In genomic region chr7:140624903-140625558, GRCh38 we compare ENCODE assay signal across 4 cellular contexts. TPM values are rescaled to one million over a fixed set of nuclear protein-coding genes. Genes with fewer than 3 reads are reported as not detected.
"Had no signal": no experiment of that assay in that cellular context is flagged by ENCODE, and none has a peak within 500 bp of the region (broad histone marks: within the 10 kb centered on the region; RNA-seq: fewer than 3 reads in every experiment).

No MANE protein-coding gene starts in this region.

RNA-seq across cellular contexts. Expression of gene DENND2A, which starts 15.6 kb away (rescaled TPM):
- total RNA-seq: activated B cell treated with CpG ODN at 0.5 μM for 24 hours; activated CD8-positive, alpha-beta T cell treated with anti-CD3 and anti-CD28 coated beads for 36 hours; activated T-cell treated with anti-CD3 and anti-CD28 coated beads, Interleukin-2, amount 50 U/mL, for 4 hours; activated T-helper 17 cell treated with anti-CD3 and anti-CD28 coated beads, Interleukin-2, amount 50 U/mL, for 72 hours had no signal
